ENCODE assay signal across 1 cellular context in the genomic region with DNA sequence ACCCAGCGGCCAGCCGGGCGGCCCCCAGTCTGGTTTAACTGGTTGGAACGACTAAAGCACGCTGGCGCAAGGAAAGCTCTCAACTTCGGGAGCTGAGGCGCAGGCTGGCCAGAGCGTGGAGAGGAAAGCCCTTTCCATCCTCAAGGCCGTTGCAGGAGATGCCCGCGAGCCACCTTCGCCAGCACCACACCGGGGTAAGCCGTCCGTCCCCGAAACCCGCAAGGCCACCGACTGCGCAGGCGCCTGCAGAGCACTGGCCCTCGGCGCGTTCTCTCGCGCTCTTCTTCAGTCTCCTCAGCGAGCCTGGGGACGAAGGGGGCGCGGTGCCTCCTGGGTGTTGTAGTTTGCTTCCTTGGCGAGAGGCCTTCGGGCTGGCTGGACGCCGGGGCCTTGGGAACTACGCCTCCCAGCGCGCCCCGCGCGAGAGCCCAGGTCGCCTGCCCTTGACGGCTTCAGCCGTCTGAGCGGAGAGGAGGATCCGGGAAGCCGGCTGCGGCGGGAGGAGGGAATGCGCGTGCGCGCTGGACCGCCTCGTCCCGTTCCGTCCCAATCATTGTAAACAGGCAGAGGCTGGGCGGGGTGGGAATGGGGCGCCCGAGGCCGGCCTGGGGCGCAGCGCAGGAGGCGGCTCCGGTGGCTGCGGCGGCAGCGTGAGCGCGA.
TF ChIP-seq lines count a peak whose summit lies in the region.

Gene RALBP1, plus strand, starts transcription at position 531 of the 660 bp plus-strand sequence. CDS start 37,533 bp downstream, outside the sequence.

TF ChIP-seq in HepG2, 621 proteins besides CTCF, POLR2A, EP300 and RAD21 (continued from another document and continues in another):
- TF ChIP-seq, protein P1, sequence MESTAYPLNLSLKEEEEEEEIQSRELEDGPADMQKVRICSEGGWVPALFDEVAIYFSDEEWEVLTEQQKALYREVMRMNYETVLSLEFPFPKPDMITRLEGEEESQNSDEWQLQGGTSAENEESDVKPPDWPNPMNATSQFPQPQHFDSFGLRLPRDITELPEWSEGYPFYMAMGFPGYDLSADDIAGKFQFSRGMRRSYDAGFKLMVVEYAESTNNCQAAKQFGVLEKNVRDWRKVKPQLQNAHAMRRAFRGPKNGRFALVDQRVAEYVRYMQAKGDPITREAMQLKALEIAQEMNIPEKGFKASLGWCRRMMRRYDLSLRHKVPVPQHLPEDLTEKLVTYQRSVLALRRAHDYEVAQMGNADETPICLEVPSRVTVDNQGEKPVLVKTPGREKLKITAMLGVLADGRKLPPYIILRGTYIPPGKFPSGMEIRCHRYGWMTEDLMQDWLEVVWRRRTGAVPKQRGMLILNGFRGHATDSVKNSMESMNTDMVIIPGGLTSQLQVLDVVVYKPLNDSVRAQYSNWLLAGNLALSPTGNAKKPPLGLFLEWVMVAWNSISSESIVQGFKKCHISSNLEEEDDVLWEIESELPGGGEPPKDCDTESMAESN (CRISPR knock-in tag; conservative IDR thresholded peaks at IDR 0.05): no peak
- TF ChIP-seq ZNF350 (CRISPR knock-in tag; IDR thresholded peaks at IDR 0.05; ENCODE audit: borderline replicate concordance, low read depth) (peak; percentile 67; the same call in 1 of the 2 replicates), ZNF382 (CRISPR knock-in tag; IDR thresholded peaks at IDR 0.05; ENCODE audit: borderline replicate concordance) (no peak), ZNF468 (CRISPR knock-in tag; IDR thresholded peaks at IDR 0.05) (no peak), ZNF460 (CRISPR knock-in tag; IDR thresholded peaks at IDR 0.05; ENCODE audit: borderline replicate concordance) (no peak), ELF4 (CRISPR knock-in tag; IDR thresholded peaks at IDR 0.05; ENCODE audit: borderline replicate concordance) (peak; percentile 61; the same call in 1 of the 2 replicates), DNMT3B (CRISPR knock-in tag; conservative IDR thresholded peaks at IDR 0.05) (no peak; the same call in 1 of the 2 replicates), KIAA2018 (CRISPR knock-in tag; IDR thresholded peaks at IDR 0.05; ENCODE audit: borderline replicate concordance) (no peak), ZNF784 (CRISPR knock-in tag; IDR thresholded peaks at IDR 0.05; ENCODE audit: borderline replicate concordance) (no peak), ZNF883 (CRISPR knock-in tag; IDR thresholded peaks at IDR 0.05; ENCODE audit: not compliant biosample characterization) (peak; percentile 62), JDP2 (CRISPR knock-in tag; IDR thresholded peaks at IDR 0.05; ENCODE audit: borderline replicate concordance) (no peak), ZNF30 (CRISPR knock-in tag; IDR thresholded peaks at IDR 0.05) (no peak), ZNF354B (CRISPR knock-in tag; IDR thresholded peaks at IDR 0.05) (no peak), ZMYM2 (CRISPR knock-in tag; IDR thresholded peaks at IDR 0.05) (peak; percentile 81; the same call in 1 of the 2 replicates), NRL (CRISPR knock-in tag; IDR thresholded peaks at IDR 0.05; ENCODE audit: borderline replicate concordance) (no peak; the same call in 1 of the 2 replicates), ZFAT (CRISPR knock-in tag; conservative IDR thresholded peaks at IDR 0.05) (no peak), ZNF782 (CRISPR knock-in tag; IDR thresholded peaks at IDR 0.05; ENCODE audit: borderline replicate concordance) (peak; percentile 17), NBN (conservative IDR thresholded peaks at IDR 0.05) (no peak), PHF8 (CRISPR knock-in tag; IDR thresholded peaks at IDR 0.05) (peak; percentile 92), SIN3A (IDR thresholded peaks at IDR 0.05; ENCODE audit: borderline replicate concordance, low read depth, low read length) (0 out of 2 replicates have a peak, but pooled peaks have one; percentile 63), ZNF83 (CRISPR knock-in tag; IDR thresholded peaks at IDR 0.05; ENCODE audit: borderline replicate concordance) (no peak), ZNF619 (CRISPR knock-in tag; IDR thresholded peaks at IDR 0.05) (no peak), ZNF776 (CRISPR knock-in tag; IDR thresholded peaks at IDR 0.05) (no peak; the same call in 1 of the 2 replicates), MAF1 (CRISPR knock-in tag; IDR thresholded peaks at IDR 0.05; ENCODE audit: borderline replicate concordance) (peak; percentile 9; the same call in 1 of the 2 replicates), DR1 (CRISPR knock-in tag; IDR thresholded peaks at IDR 0.05) (peak; percentile 54; the same call in 1 of the 2 replicates), ZBTB1 (CRISPR knock-in tag; IDR thresholded peaks at IDR 0.05; ENCODE audit: borderline replicate concordance) (no peak), RFXANK (CRISPR knock-in tag; IDR thresholded peaks at IDR 0.05) (no peak; the same call in 1 of the 2 replicates), ZNF446 (CRISPR knock-in tag; IDR thresholded peaks at IDR 0.05) (no peak), SMARCE1 (IDR thresholded peaks at IDR 0.05; ENCODE audit: borderline replicate concordance) (no peak), ZNF10 (CRISPR knock-in tag; IDR thresholded peaks at IDR 0.05; ENCODE audit: borderline replicate concordance, low read depth) (no peak), ZFP62 (CRISPR knock-in tag; IDR thresholded peaks at IDR 0.05) (peak; percentile 88), ZNF501 (CRISPR knock-in tag; IDR thresholded peaks at IDR 0.05) (peak; percentile 51; the same call in 1 of the 2 replicates), ZNF383 (CRISPR knock-in tag; IDR thresholded peaks at IDR 0.05; ENCODE audit: borderline replicate concordance) (0 out of 2 replicates have a peak, but pooled peaks have one; percentile 28), EED (CRISPR knock-in tag; IDR thresholded peaks at IDR 0.05) (peak; percentile 90; the same call in 1 of the 2 replicates)
- TF ChIP-seq, protein P2, sequence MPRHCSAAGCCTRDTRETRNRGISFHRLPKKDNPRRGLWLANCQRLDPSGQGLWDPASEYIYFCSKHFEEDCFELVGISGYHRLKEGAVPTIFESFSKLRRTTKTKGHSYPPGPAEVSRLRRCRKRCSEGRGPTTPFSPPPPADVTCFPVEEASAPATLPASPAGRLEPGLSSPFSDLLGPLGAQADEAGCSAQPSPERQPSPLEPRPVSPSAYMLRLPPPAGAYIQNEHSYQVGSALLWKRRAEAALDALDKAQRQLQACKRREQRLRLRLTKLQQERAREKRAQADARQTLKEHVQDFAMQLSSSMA (CRISPR knock-in tag; IDR thresholded peaks at IDR 0.05): no peak
- TF ChIP-seq, protein P3, sequence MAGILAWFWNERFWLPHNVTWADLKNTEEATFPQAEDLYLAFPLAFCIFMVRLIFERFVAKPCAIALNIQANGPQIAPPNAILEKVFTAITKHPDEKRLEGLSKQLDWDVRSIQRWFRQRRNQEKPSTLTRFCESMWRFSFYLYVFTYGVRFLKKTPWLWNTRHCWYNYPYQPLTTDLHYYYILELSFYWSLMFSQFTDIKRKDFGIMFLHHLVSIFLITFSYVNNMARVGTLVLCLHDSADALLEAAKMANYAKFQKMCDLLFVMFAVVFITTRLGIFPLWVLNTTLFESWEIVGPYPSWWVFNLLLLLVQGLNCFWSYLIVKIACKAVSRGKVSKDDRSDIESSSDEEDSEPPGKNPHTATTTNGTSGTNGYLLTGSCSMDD (CRISPR knock-in tag; IDR thresholded peaks at IDR 0.05): no peak
- TF ChIP-seq, protein P4, sequence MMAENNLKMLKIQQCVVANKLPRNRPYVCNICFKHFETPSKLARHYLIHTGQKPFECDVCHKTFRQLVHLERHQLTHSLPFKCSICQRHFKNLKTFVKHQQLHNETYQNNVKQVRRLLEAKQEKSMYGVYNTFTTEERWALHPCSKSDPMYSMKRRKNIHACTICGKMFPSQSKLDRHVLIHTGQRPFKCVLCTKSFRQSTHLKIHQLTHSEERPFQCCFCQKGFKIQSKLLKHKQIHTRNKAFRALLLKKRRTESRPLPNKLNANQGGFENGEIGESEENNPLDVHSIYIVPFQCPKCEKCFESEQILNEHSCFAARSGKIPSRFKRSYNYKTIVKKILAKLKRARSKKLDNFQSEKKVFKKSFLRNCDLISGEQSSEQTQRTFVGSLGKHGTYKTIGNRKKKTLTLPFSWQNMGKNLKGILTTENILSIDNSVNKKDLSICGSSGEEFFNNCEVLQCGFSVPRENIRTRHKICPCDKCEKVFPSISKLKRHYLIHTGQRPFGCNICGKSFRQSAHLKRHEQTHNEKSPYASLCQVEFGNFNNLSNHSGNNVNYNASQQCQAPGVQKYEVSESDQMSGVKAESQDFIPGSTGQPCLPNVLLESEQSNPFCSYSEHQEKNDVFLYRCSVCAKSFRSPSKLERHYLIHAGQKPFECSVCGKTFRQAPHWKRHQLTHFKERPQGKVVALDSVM (CRISPR knock-in tag; IDR thresholded peaks at IDR 0.05): no peak
- TF ChIP-seq, protein P5, sequence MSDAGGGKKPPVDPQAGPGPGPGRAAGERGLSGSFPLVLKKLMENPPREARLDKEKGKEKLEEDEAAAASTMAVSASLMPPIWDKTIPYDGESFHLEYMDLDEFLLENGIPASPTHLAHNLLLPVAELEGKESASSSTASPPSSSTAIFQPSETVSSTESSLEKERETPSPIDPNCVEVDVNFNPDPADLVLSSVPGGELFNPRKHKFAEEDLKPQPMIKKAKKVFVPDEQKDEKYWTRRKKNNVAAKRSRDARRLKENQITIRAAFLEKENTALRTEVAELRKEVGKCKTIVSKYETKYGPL (CRISPR knock-in tag; IDR thresholded peaks at IDR 0.05): no peak
- TF ChIP-seq, protein P6, sequence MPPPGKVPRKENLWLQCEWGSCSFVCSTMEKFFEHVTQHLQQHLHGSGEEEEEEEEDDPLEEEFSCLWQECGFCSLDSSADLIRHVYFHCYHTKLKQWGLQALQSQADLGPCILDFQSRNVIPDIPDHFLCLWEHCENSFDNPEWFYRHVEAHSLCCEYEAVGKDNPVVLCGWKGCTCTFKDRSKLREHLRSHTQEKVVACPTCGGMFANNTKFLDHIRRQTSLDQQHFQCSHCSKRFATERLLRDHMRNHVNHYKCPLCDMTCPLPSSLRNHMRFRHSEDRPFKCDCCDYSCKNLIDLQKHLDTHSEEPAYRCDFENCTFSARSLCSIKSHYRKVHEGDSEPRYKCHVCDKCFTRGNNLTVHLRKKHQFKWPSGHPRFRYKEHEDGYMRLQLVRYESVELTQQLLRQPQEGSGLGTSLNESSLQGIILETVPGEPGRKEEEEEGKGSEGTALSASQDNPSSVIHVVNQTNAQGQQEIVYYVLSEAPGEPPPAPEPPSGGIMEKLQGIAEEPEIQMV (CRISPR knock-in tag; IDR thresholded peaks at IDR 0.05; ENCODE audit: low read depth): peak; percentile 49; the same call in 1 of the 2 replicates
- TF ChIP-seq, protein P7, sequence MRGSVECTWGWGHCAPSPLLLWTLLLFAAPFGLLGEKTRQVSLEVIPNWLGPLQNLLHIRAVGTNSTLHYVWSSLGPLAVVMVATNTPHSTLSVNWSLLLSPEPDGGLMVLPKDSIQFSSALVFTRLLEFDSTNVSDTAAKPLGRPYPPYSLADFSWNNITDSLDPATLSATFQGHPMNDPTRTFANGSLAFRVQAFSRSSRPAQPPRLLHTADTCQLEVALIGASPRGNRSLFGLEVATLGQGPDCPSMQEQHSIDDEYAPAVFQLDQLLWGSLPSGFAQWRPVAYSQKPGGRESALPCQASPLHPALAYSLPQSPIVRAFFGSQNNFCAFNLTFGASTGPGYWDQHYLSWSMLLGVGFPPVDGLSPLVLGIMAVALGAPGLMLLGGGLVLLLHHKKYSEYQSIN (CRISPR knock-in tag; IDR thresholded peaks at IDR 0.05; ENCODE audit: borderline replicate concordance): no peak
